ENCODE assay signal across 8 cellular contexts in the genomic region with DNA sequence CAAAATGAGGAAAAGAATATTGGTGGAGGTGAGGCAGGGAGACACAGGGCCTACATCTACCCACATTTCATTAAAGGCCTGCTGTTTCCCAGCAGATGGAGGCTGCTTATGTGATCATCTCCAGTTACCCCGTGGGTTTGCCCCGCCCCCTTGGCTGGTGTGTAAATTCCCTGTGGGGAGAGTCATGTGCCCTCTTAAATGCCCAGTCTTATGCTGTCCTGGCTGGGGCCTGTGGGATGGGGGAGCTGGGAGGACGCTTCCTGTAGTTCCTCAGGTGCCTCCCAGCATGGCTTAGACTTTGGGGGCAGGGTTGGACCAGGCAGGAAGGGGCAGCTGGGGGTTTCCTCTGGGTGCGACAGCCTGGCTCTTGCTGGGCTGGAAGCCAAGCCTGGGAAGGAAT. TPM values are rescaled to one million over a fixed set of nuclear protein-coding genes. Genes with fewer than 3 reads are reported as not detected.
A peak's percentile ranks its signal among the peaks of the same experiment; 100 is the strongest.
DNase-seq lines count a peak whose midpoint lies in the region; ATAC-seq and TF ChIP-seq lines count a peak whose summit lies in the region.

No MANE protein-coding gene starts in this region.

- intact Hi-C loops in MCF 10A (cut with micrococcal nuclease) (no loop called here), lower lobe of right lung (cut with DNase I) (no loop called here)

- no peaks in the 10 kb centered on the region for H3K36me3 ChIP-seq in lower lobe of right lung

- no peak overlapping the region for H3K27ac ChIP-seq in lower lobe of right lung

- H3K9me3 Mint-ChIP-seq in MCF 10A (ENCODE audit: unreplicated experiment), result no peaks in the 10 kb centered on the region

- peak; percentile 44 for ATAC-seq in GM21717 (IDR thresholded peaks at IDR 0.05; ENCODE audit: unreplicated experiment)
- peak; percentile 49 to 66 for ATAC-seq in lower lobe of right lung
- ATAC-seq in HG02759 (IDR thresholded peaks at IDR 0.05; ENCODE audit: unreplicated experiment), result no peak
- no peak for ATAC-seq in HG03097 (IDR thresholded peaks at IDR 0.05; ENCODE audit: low FRiP score, unreplicated experiment)
- ATAC-seq in GM18870 (IDR thresholded peaks at IDR 0.05; ENCODE audit: unreplicated experiment), result no peak

- peaks cover 12% of the 10 kb centered on the region for H3K9me3 ChIP-seq in lower lobe of right lung

- POLR2A ChIA-PET in MCF 10A (lab: Yijun Ruan, JAX), result interaction anchor here (0.7 to 2.7 kb wide), 4 partner anchors 9 to 60 kb away, joined by 3 to 12 read pairs (median 6); a partner anchor contains a TSS

- CTCF ChIA-PET in MCF 10A (lab: Yijun Ruan, JAX), result interaction anchor here (1.2 to 2.4 kb wide), 4 partner anchors 19 to 75 kb away, joined by 4 to 11 read pairs (median 4); no protein-coding TSS in a partner anchor

- no TSS peak for BruUV-seq in MCF 10A (replicated peaks; lab: Mats Ljungman, UMichigan)

- DNase-seq in NCI-H2107 treated with DMSO at 0.1 percent for 48 hours (lab: John Stamatoyannopoulos, UW; ENCODE audit: unreplicated experiment) (peak; percentile 66), MCF 10A (ENCODE audit: unreplicated experiment) (peak; percentile 96), lower lobe of right lung (no peak), mucosa of gallbladder (ENCODE audit: low spot score) (no peak)

- peaks cover 2% of the 10 kb centered on the region for H3K27me3 ChIP-seq in lower lobe of right lung (ENCODE audit: low read depth)

- peaks cover 22% of the 10 kb centered on the region for H3K4me1 ChIP-seq in lower lobe of right lung

- no peak overlapping the region for H3K4me3 ChIP-seq in lower lobe of right lung

- TF ChIP-seq CTCF in MCF 10A (IDR thresholded peaks at IDR 0.05; ENCODE audit: unreplicated experiment) (no peak), lower lobe of right lung (IDR thresholded peaks at IDR 0.05) (no peak)

- H3K4me1 Mint-ChIP-seq in MCF 10A (ENCODE audit: insufficient read depth, unreplicated experiment), result peaks cover 44% of the 10 kb centered on the region

- no peaks in the 10 kb centered on the region for H3K36me3 Mint-ChIP-seq in MCF 10A (ENCODE audit: insufficient read depth, unreplicated experiment)

- H3K4me3 Mint-ChIP-seq in MCF 10A (ENCODE audit: unreplicated experiment), result no peak overlapping the region

- H3K27me3 Mint-ChIP-seq in MCF 10A (ENCODE audit: insufficient read depth, unreplicated experiment), result no peaks in the 10 kb centered on the region

- H3K27ac Mint-ChIP-seq in MCF 10A (ENCODE audit: low read depth, unreplicated experiment), result peak overlapping the region; percentile 97

RNA-seq across cellular contexts. Expression of a gene that starts 15.5 kb away (rescaled TPM):
- total RNA-seq in MCF 10A (2022) (22.5 and 43.5 TPM in 2 replicates), lower lobe of right lung (13.9 TPM), mucosa of gallbladder (86.1 TPM)

Comparison
In these comparisons a context has a peak if more than half of its experiments do, and no peak if none do; other contexts are left out.
1. ATAC-seq: peak in GM21717 (single experiment) and lower lobe of right lung (2 of 2); none in HG02759 (single experiment), HG03097 (single experiment) and GM18870 (single experiment).
2. DNase-seq: peak in NCI-H2107 treated with DMSO at 0.1 percent for 48 hours (single experiment) and MCF 10A (single experiment); none in lower lobe of right lung (single experiment) and mucosa of gallbladder (single experiment).